In the genomic region with DNA sequence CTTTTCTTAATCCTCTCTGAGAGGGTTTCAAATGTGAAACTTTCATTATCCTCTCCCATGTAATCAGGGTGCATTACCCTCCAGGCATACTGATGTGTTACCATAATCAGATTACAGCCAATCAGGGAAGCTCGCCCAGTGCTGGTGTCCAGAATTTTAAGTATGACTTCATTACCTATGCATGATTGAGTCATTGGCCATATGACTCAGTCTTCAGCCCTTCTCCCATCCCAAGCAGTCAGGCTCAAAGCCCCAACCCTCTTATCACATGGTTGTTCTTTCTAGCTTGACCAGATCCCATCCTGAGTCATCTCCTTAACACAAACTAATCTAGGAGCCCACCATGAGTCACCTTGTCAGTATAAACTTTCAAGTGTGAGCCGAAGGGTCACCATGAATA, we compare ENCODE assay signal across 17 cellular contexts.
DNase-seq lines count a peak whose midpoint lies in the region; ATAC-seq, FAIRE-seq and TF ChIP-seq lines count a peak whose summit lies in the region.
"Had no signal": no experiment of that assay in that cellular context is flagged by ENCODE, and none has a peak within 500 bp of the region (broad histone marks: within the 10 kb centered on the region; RNA-seq: fewer than 3 reads in every experiment).

No MANE protein-coding gene starts in this region.

- TF ChIP-seq POLR2A in esophagus squamous epithelium (IDR thresholded peaks at IDR 0.05) = no peak

- POLR2A ChIA-PET in PC-3 (lab: Charles Lee; ENCODE audit: unreplicated experiment) = no interaction called here

- no peak overlapping the region for H3K14ac ChIP-seq in trophoblast cell (ENCODE audit: low read length)

- H2AK5ac ChIP-seq in trophoblast cell (ENCODE audit: low read length) = no peak overlapping the region

- CTCF ChIA-PET in PC-3 (lab: Charles Lee) = no interaction called here

- DNase-seq in H4 (ENCODE audit: low spot score) (peak; percentile 50), PC-3 (peak; percentile 57), bronchial epithelial cell (ENCODE audit: low read depth) (peak; percentile 69), trophoblast cell (peak; percentile 44 to 58), esophagus squamous epithelium (lab: John Stamatoyannopoulos, UW) (no peak), SK-N-DZ (ENCODE audit: low spot score) (no peak), GM03348 (ENCODE audit: low spot score) (no peak)
- no peak for DNase-seq in stimulated activated CD8-positive, alpha-beta memory T cell treated with anti-CD3 and anti-CD28 coated beads, Interleukin-4, amount 100 ng/mL, for 48 hours
- DNase-seq: activated CD4-positive, alpha-beta T cell treated with anti-CD3 and anti-CD28 coated beads, Interleukin-2, amount 50 U/mL, for 48 hours; effector memory CD4-positive, alpha-beta T cell; Kasumi-1; naive thymus-derived CD4-positive, alpha-beta T cell; NCI-H1694; NCI-H69; stimulated activated CD4-positive, alpha-beta T cell treated with anti-CD3 and anti-CD28 coated beads, Interleukin-2, amount 100 ng/mL, for 24 hours had no signal

- no peak overlapping the region for H3K4me3 ChIP-seq in PC-3 (ENCODE audit: low read length)
- no peak overlapping the region for H3K4me3 ChIP-seq in bronchial epithelial cell (ENCODE audit: low read depth, low read length)
- no peak overlapping the region for H3K4me3 ChIP-seq in trophoblast cell (ENCODE audit: low read depth, low read length)
- H3K4me3 ChIP-seq in esophagus squamous epithelium = no peak overlapping the region
- H3K4me3 ChIP-seq: BLaER1 treated with 17β-estradiol and CSF1 and Interleukin-3, amounts not matched to agents 10 nM and 100 nM had no signal

- no TSS peak for BruUV-seq in PC-3 (replicated peaks; lab: Mats Ljungman, UMichigan)

- no CpG with 5 or more reads among the region's 2 CpGs for WGBS in trophoblast cell (ENCODE audit: extremely low coverage, insufficient coverage, insufficient read length)
- 60 to 71% methylated on average over 2 of the region's 2 CpGs for WGBS in esophagus squamous epithelium, 2 donors

- no peak overlapping the region for H3K4ac ChIP-seq in trophoblast cell (ENCODE audit: low read depth, low read length)

- no peak overlapping the region for H3K27ac ChIP-seq in PC-3 (ENCODE audit: low read length)
- H3K27ac ChIP-seq in trophoblast cell (ENCODE audit: low read depth, low read length) = no peak overlapping the region
- H3K27ac ChIP-seq in esophagus squamous epithelium = no peak overlapping the region
- H3K27ac ChIP-seq: BLaER1 treated with 17β-estradiol and CSF1 and Interleukin-3, amounts not matched to agents 10 nM and 100 nM had no signal

- no peak overlapping the region for H2BK5ac ChIP-seq in trophoblast cell (ENCODE audit: low read depth, low read length, poor library complexity)

- H3K36me3 ChIP-seq in PC-3 (ENCODE audit: low read depth, low read length) (no peaks in the 10 kb centered on the region), bronchial epithelial cell (ENCODE audit: control insufficient read depth, insufficient read depth, low read length) (no peaks in the 10 kb centered on the region), trophoblast cell (ENCODE audit: control insufficient read depth in 1 of 2, insufficient read depth in 2 of 2, low read length in 2 of 2) (no peaks in the 10 kb centered on the region), esophagus squamous epithelium (no peaks in the 10 kb centered on the region)
- H3K36me3 ChIP-seq: BLaER1 treated with 17β-estradiol and CSF1 and Interleukin-3, amounts not matched to agents 10 nM and 100 nM had no signal

- H4K20me1 ChIP-seq in PC-3 (ENCODE audit: low read length) = no peaks in the 10 kb centered on the region
- H4K20me1 ChIP-seq: BLaER1 treated with 17β-estradiol and CSF1 and Interleukin-3, amounts not matched to agents 10 nM and 100 nM had no signal

- H2AFZ ChIP-seq in PC-3 (ENCODE audit: low read length) (no peak overlapping the region), trophoblast cell (ENCODE audit: insufficient read depth, low read length, poor library complexity) (no peak overlapping the region)

- H4K8ac ChIP-seq in trophoblast cell (ENCODE audit: low read depth, low read length) = no peak overlapping the region

- FAIRE-seq in bronchial epithelial cell (lab: Jason Lieb, UNC) = no peak

- H3F3A ChIP-seq in PC-3 (ENCODE audit: low read length, unreplicated experiment) = no peaks in the 10 kb centered on the region

- no peak overlapping the region for H3K4me2 ChIP-seq in PC-3 (ENCODE audit: low read length)
- H3K4me2 ChIP-seq in trophoblast cell (ENCODE audit: low read length) = no peak overlapping the region
- H3K4me2 ChIP-seq: BLaER1 treated with 17β-estradiol and CSF1 and Interleukin-3, amounts not matched to agents 10 nM and 100 nM had no signal

- H2BK12ac ChIP-seq in trophoblast cell (ENCODE audit: low read length) = no peak overlapping the region

- H3K23ac ChIP-seq in trophoblast cell (ENCODE audit: low read length) = no peak overlapping the region

- no peaks in the 10 kb centered on the region for H3K9me2 ChIP-seq in PC-3 (replicated peaks; ENCODE audit: low read length)

- no peak overlapping the region for H2BK120ac ChIP-seq in trophoblast cell (ENCODE audit: insufficient read depth, low read length, poor library complexity)

- H4K12ac ChIP-seq in trophoblast cell (ENCODE audit: low read depth, low read length) = no peak overlapping the region

- H3K79me1 ChIP-seq in trophoblast cell (ENCODE audit: low read length) = no peaks in the 10 kb centered on the region

- no peak overlapping the region for H3K18ac ChIP-seq in trophoblast cell (ENCODE audit: low read length)

- H3K27me3 ChIP-seq in PC-3 (ENCODE audit: low read length) = no peaks in the 10 kb centered on the region
- H3K27me3 ChIP-seq in bronchial epithelial cell (ENCODE audit: control insufficient read depth, insufficient read depth, low read length) = no peaks in the 10 kb centered on the region
- no peaks in the 10 kb centered on the region for H3K27me3 ChIP-seq in trophoblast cell (ENCODE audit: insufficient read depth, low read length)
- H3K27me3 ChIP-seq in esophagus squamous epithelium = no peaks in the 10 kb centered on the region
- H3K27me3 ChIP-seq: BLaER1 treated with 17β-estradiol and CSF1 and Interleukin-3, amounts not matched to agents 10 nM and 100 nM had no signal

- no peak overlapping the region for H4K91ac ChIP-seq in trophoblast cell (ENCODE audit: low read depth, low read length)

- peak; percentile 31 for ATAC-seq in PC-3
- ATAC-seq: left lobe of liver; naive thymus-derived CD4-positive, alpha-beta T cell had no signal

- TF ChIP-seq CTCF in PC-3 (conservative IDR thresholded peaks at IDR 0.05; ENCODE audit: low read depth, low read length) (no peak), bronchial epithelial cell (IDR thresholded peaks at IDR 0.05; ENCODE audit: insufficient read depth, low read length, severe bottlenecking) (no peak), esophagus squamous epithelium (IDR thresholded peaks at IDR 0.05) (no peak)

- H3K9ac ChIP-seq in PC-3 (ENCODE audit: low read length) (no peak overlapping the region), trophoblast cell (ENCODE audit: low read length) (no peak overlapping the region)
- H3K9ac ChIP-seq: BLaER1 treated with 17β-estradiol and CSF1 and Interleukin-3, amounts not matched to agents 10 nM and 100 nM had no signal

- intact Hi-C loops in PC-3 (cut with micrococcal nuclease) = no loop called here
- intact Hi-C loops in esophagus squamous epithelium (cut with DNase I) = no loop called here

- H3K79me2 ChIP-seq in PC-3 (ENCODE audit: low read length) = no peaks in the 10 kb centered on the region
- no peaks in the 10 kb centered on the region for H3K79me2 ChIP-seq in trophoblast cell (ENCODE audit: control insufficient read depth, insufficient read depth, low read length, poor library complexity)

- H3K4me1 ChIP-seq in PC-3 (ENCODE audit: insufficient read depth, low read length) (no peaks in the 10 kb centered on the region), trophoblast cell (ENCODE audit: control insufficient read depth in 1 of 2, insufficient read depth in 2 of 2, low read length in 2 of 2) (no peaks in the 10 kb centered on the region), esophagus squamous epithelium (no peaks in the 10 kb centered on the region)
- H3K4me1 ChIP-seq: BLaER1 treated with 17β-estradiol and CSF1 and Interleukin-3, amounts not matched to agents 10 nM and 100 nM had no signal

- H3K9me3 ChIP-seq in PC-3 (ENCODE audit: low read length) (no peaks in the 10 kb centered on the region), trophoblast cell (ENCODE audit: insufficient read depth, low read depth, low read length) (no peaks in the 10 kb centered on the region), esophagus squamous epithelium (no peaks in the 10 kb centered on the region)
- H3K9me3 ChIP-seq: BLaER1 treated with 17β-estradiol and CSF1 and Interleukin-3, amounts not matched to agents 10 nM and 100 nM had no signal

Comparison
In these comparisons a context has a peak if more than half of its experiments do, and no peak if none do; other contexts are left out.
1. DNase-seq: peak in H4 (single experiment), PC-3 (single experiment), bronchial epithelial cell (single experiment) and trophoblast cell (2 of 2); none in esophagus squamous epithelium (single experiment), stimulated activated CD8-positive, alpha-beta memory T cell treated with anti-CD3 and anti-CD28 coated beads, Interleukin-4, amount 100 ng/mL, for 48 hours (single experiment), SK-N-DZ (single experiment) and GM03348 (single experiment).